Comparison of ENCODE assay signal across 8 cellular contexts in genomic region chr4:189202182-189202868, GRCh38.
A peak's percentile ranks its signal among the peaks of the same experiment; 100 is the strongest.
DNase-seq lines count a peak whose midpoint lies in the region; ATAC-seq and TF ChIP-seq lines count a peak whose summit lies in the region.

No MANE protein-coding gene starts in this region.

- CTCF ChIA-PET in AG04450 (lab: Charles Lee) = interaction anchor here (0.5 to 2.0 kb wide), 41 partner anchors 9 to 1600 kb away, joined by 3 to 11 read pairs (median 3); no protein-coding TSS in a partner anchor
- CTCF ChIA-PET in mammary epithelial cell (lab: Charles Lee; ENCODE audit: low non-redundant PET) = interaction anchor here (0.5 to 0.9 kb wide), 2 partner anchors 77 to 1270 kb away, joined by 4 to 8 read pairs; no protein-coding TSS in a partner anchor

- peak overlapping the region; percentile 43 for H3K4me3 ChIP-seq in AG04450 (ENCODE audit: low read depth, low read length)
- H3K4me3 ChIP-seq in OCI-LY3 (ENCODE audit: low read length) = peak overlapping the region; percentile 53
- peak overlapping the region in 2 of 3 experiments; percentile 34 to 47 for H3K4me3 ChIP-seq in mammary epithelial cell (replicated peaks in 1 of 3; ENCODE audit: insufficient read depth in 1 of 3, low read depth in 2 of 3, low read length in 3 of 3)
- H3K4me3 ChIP-seq in left lung = no peak overlapping the region

- H3K27me3 ChIP-seq in AG04450 (ENCODE audit: control insufficient read depth, insufficient read depth, low read length) (no peaks in the 10 kb centered on the region), OCI-LY3 (ENCODE audit: low read depth, low read length) (no peaks in the 10 kb centered on the region), mammary epithelial cell (ENCODE audit: insufficient read depth, low read length) (no peaks in the 10 kb centered on the region), left lung (no peaks in the 10 kb centered on the region)

- H3K27ac ChIP-seq in AG04450 (ENCODE audit: low read depth, low read length) = peak overlapping the region; percentile 54
- no peak overlapping the region for H3K27ac ChIP-seq in OCI-LY3 (ENCODE audit: low read length)
- no peak overlapping the region for H3K27ac ChIP-seq in mammary epithelial cell (ENCODE audit: insufficient read depth, low read depth, low read length)
- no peak overlapping the region for H3K27ac ChIP-seq in left lung

- H4K20me1 ChIP-seq in OCI-LY3 (ENCODE audit: insufficient read depth, low read length) = no peaks in the 10 kb centered on the region
- H4K20me1 ChIP-seq in mammary epithelial cell (ENCODE audit: insufficient read depth, low read length) = no peaks in the 10 kb centered on the region

- dilution Hi-C loops in mammary epithelial cell (cut with HindIII; ENCODE audit: low sequenced_read_pairs) = no loop called here

- in situ Hi-C loops in mammary epithelial cell (cut with MboI; ENCODE audit: low sequenced_read_pairs in 2 of 2) = no loop called here

- peak overlapping the region; percentile 53 for H3K4me2 ChIP-seq in OCI-LY3 (ENCODE audit: low read length)
- peak overlapping the region; percentile 82 for H3K4me2 ChIP-seq in mammary epithelial cell (ENCODE audit: insufficient read depth, low read depth, low read length)

- H3K79me2 ChIP-seq in OCI-LY3 (ENCODE audit: low read length) (no peaks in the 10 kb centered on the region), mammary epithelial cell (ENCODE audit: insufficient read depth, low read length) (no peaks in the 10 kb centered on the region)

- H3K9me3 ChIP-seq in AG04450 (ENCODE audit: control insufficient read depth, insufficient read depth, low read length) (no peaks in the 10 kb centered on the region), OCI-LY3 (ENCODE audit: insufficient read depth, low read length) (no peaks in the 10 kb centered on the region), mammary epithelial cell (replicated peaks; ENCODE audit: insufficient read depth, low read length) (no peaks in the 10 kb centered on the region), left lung (no peaks in the 10 kb centered on the region)

- ATAC-seq in left lung = peak; percentile 97

- H3K4me1 ChIP-seq in OCI-LY3 (ENCODE audit: low read length) (no peaks in the 10 kb centered on the region), mammary epithelial cell (ENCODE audit: insufficient read depth, low read length) (peaks cover 5% of the 10 kb centered on the region), left lung (no peaks in the 10 kb centered on the region)

- POLR2A ChIA-PET in AG04450 (lab: Yijun Ruan, JAX) = interaction anchor here (0.6 kb wide), 1 partner anchor 797 kb away, joined by 3 read pairs; no protein-coding TSS in a partner anchor

- peak; percentile 92 for TF ChIP-seq CTCF in AG04450 (IDR thresholded peaks at IDR 0.05; ENCODE audit: low read depth, low read length)
- TF ChIP-seq CTCF in GM12874 (IDR thresholded peaks at IDR 0.05; ENCODE audit: insufficient read depth, low read depth, low read length) = peak; percentile 41; the same call in 1 of the 2 replicates
- peak; percentile 56 for TF ChIP-seq CTCF in OCI-LY3 (IDR thresholded peaks at IDR 0.05; ENCODE audit: low read depth, low read length)
- peak; percentile 93 to 96 for TF ChIP-seq CTCF in mammary epithelial cell (conservative IDR thresholded peaks at IDR 0.05 in 1 of 2, IDR thresholded peaks at IDR 0.05 in 1 of 2; ENCODE audit: extremely low read depth in 1 of 2, insufficient read depth in 1 of 2, low read depth in 1 of 2, low read length in 2 of 2)
- peak; percentile 64 to 68 for TF ChIP-seq CTCF in left lung (IDR thresholded peaks at IDR 0.05)

- intact Hi-C loops in mammary epithelial cell (cut with micrococcal nuclease) = loop anchor here (1.0 to 10.0 kb wide), 7 partner anchors 78 to 1595 kb away; no protein-coding TSS in a partner anchor
- intact Hi-C loops in left lung (cut with DNase I) = no loop called here

- H3K9ac ChIP-seq in OCI-LY3 (ENCODE audit: low read length) = no peak overlapping the region
- H3K9ac ChIP-seq in mammary epithelial cell (ENCODE audit: insufficient read depth, low read length) = peak overlapping the region; percentile 36

- 1% methylated on average over 16 of the region's 16 CpGs for WGBS in mammary epithelial cell (ENCODE audit: low coverage, missing lambda C conversion rate)

- DNase-seq in AG04450 (ENCODE audit: low read depth, low spot score) (peak; percentile 86), HPDE6-E6E7 (ENCODE audit: extremely low spot score) (peak; percentile 49), mammary epithelial cell (peak; percentile 59), left lung (peak in 1 of 2 donors; percentile 81), GOT3 (lab: John Stamatoyannopoulos, UW) (no peak)
- DNase-seq in stimulated activated CD4-positive, alpha-beta T cell treated with anti-CD3 and anti-CD28 coated beads, Interleukin-4, amount 100 ng/mL, for 1 hour = peak; percentile 31

- BruUV-seq in mammary epithelial cell (replicated peaks; lab: Mats Ljungman, UMichigan) = no TSS peak

- H2AFZ ChIP-seq in OCI-LY3 (ENCODE audit: low read depth, low read length) = no peak overlapping the region
- H2AFZ ChIP-seq in mammary epithelial cell (ENCODE audit: low read depth, low read length) = peak overlapping the region; percentile 89

- H3K36me3 ChIP-seq in OCI-LY3 (replicated peaks; ENCODE audit: low read depth, low read length) = no peaks in the 10 kb centered on the region
- no peaks in the 10 kb centered on the region for H3K36me3 ChIP-seq in mammary epithelial cell (ENCODE audit: insufficient read depth, low read length)
- H3K36me3 ChIP-seq in left lung = no peaks in the 10 kb centered on the region

Comparison
In these comparisons a context has a peak if more than half of its experiments do, and no peak if none do; other contexts are left out.
1. H3K4me3 ChIP-seq: peak in AG04450 (single experiment), OCI-LY3 (single experiment) and mammary epithelial cell (2 of 3); none in left lung (0 of 2).
2. CTCF ChIP-seq: peak in every context shown above with its lines; median percentile 94 in mammary epithelial cell; 92 in AG04450; 66 in left lung; 56 in OCI-LY3; 41 in GM12874.